In the genomic region with DNA sequence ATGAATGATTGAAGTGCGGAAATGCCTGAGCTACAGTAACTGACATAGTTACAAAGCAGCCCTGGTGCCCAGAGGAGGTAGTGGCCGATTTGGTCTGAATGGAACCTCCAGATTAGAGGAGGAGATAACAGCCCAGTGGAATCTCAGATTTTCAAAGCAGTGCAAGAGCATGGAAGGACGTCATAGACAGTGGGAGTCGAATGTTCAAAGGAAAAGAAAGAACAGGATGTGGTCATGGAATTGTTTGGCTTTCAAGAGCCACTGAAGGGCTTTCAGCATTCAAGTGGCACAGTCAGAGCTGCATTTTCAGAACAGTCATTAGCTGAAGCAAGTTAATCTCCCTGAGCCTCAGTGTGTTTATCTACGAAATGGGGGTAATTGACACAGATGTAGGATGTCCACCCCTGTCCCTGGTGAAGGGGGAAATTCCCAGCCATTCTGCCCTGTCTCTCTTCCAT, we compare ENCODE assay signal across 13 cellular contexts.
DNase-seq lines count a peak whose midpoint lies in the region; ATAC-seq and TF ChIP-seq lines count a peak whose summit lies in the region.
"Had no signal": no experiment of that assay in that cellular context is flagged by ENCODE, and none has a peak within 500 bp of the region (broad histone marks: within the 10 kb centered on the region; RNA-seq: fewer than 3 reads in every experiment).

No MANE protein-coding gene starts in this region.

- H3K36me3 ChIP-seq in uterus = no peaks in the 10 kb centered on the region
- H3K36me3 ChIP-seq: BE2C, cardiac muscle cell had no signal

- intact Hi-C loops in uterus (cut with DNase I; ENCODE audit: low total_unique reads) = no loop called here

- no peak overlapping the region for H3K27ac ChIP-seq in uterus
- H3K27ac ChIP-seq: cardiac muscle cell had no signal

- DNase-seq in stimulated activated CD4-positive, alpha-beta T cell treated with anti-CD3 and anti-CD28 coated beads, Interleukin-1b, Interleukin-23, amount 100 ng/mL, for 48 hours = peak; percentile 5
- DNase-seq in stimulated activated CD4-positive, alpha-beta T cell treated with anti-CD3 and anti-CD28 coated beads, Interleukin-2, amount 100 ng/mL, for 48 hours = no peak
- DNase-seq in activated CD4-positive, alpha-beta T cell treated with anti-CD3 and anti-CD28 coated beads, Interleukin-2, amount 50 U/mL, for 1 hour = peak; percentile 9
- DNase-seq in foreskin melanocyte (peak; percentile 82), hepatic stellate cell (ENCODE audit: low spot score) (no peak), anterior cingulate cortex (lab: John Stamatoyannopoulos, UW) (no peak), uterus (no peak)
- DNase-seq: BE2C, MV-4-11, RPMI8226, spleen had no signal

- TF ChIP-seq POLR2A in uterus (IDR thresholded peaks at IDR 0.05) = no peak

- no peaks in the 10 kb centered on the region for H3K4me1 ChIP-seq in uterus
- H3K4me1 ChIP-seq: BE2C had no signal

- ATAC-seq in GM19455 (IDR thresholded peaks at IDR 0.05; ENCODE audit: unreplicated experiment) = no peak

- H3K27me3 ChIP-seq in uterus = no peaks in the 10 kb centered on the region
- H3K27me3 ChIP-seq: BE2C, cardiac muscle cell, spleen had no signal

- H3K9me3 ChIP-seq in uterus = no peaks in the 10 kb centered on the region
- H3K9me3 ChIP-seq: BE2C, spleen had no signal

- TF ChIP-seq CTCF in uterus (IDR thresholded peaks at IDR 0.05) = no peak

- H3K4me3 ChIP-seq in uterus = no peak overlapping the region
- H3K4me3 ChIP-seq: cardiac muscle cell, spleen had no signal

Comparison
In these comparisons a context has a peak if more than half of its experiments do, and no peak if none do; other contexts are left out.
1. DNase-seq: peak in stimulated activated CD4-positive, alpha-beta T cell treated with anti-CD3 and anti-CD28 coated beads, Interleukin-1b, Interleukin-23, amount 100 ng/mL, for 48 hours (single experiment), activated CD4-positive, alpha-beta T cell treated with anti-CD3 and anti-CD28 coated beads, Interleukin-2, amount 50 U/mL, for 1 hour (single experiment) and foreskin melanocyte (single experiment); none in stimulated activated CD4-positive, alpha-beta T cell treated with anti-CD3 and anti-CD28 coated beads, Interleukin-2, amount 100 ng/mL, for 48 hours (0 of 2), hepatic stellate cell (single experiment), anterior cingulate cortex (0 of 58) and uterus (0 of 2).